ENCODE assay signal across 8 cellular contexts in the genomic region with DNA sequence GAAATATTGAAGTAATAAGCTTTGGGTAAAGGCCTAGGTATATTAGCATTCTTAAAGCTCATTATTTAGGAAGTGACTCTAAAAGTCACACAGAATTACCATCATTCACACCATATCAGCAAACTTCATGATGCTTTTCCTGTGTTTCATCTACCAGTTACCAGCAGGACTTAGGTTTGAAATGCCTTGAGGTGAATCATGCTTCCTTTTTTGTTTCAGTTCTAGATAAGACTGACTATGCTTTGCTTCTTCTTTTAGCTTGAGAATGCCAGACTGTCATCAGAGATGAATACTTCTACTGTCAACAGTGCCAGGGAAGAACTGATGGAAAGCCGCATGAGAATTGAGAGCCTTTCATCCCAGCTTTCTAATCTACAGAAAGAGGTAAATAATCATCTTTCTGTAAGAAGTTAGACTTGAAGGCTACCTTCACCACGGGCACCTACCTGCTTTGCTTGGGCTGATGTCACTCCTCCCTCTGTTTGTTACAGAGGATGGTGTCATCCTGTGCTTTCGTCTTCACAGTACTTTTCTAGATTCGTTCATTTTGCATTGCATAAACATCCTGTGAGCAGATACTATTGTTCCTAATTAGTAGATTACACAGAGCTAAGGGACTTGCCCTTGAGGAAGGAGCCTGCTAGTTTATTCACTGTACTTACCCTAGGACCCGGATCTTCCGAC. TPM values are rescaled to one million over a fixed set of nuclear protein-coding genes. Genes with fewer than 3 reads are reported as not detected.
DNase-seq lines count a peak whose midpoint lies in the region; ATAC-seq and TF ChIP-seq lines count a peak whose summit lies in the region.

No MANE protein-coding gene starts in this region.

- H3K27me3 ChIP-seq in lung (ENCODE audit: control insufficient read depth, insufficient read depth): no peaks in the 10 kb centered on the region
- H3K27me3 ChIP-seq in dorsolateral prefrontal cortex: no peaks in the 10 kb centered on the region

- H3K9me3 Mint-ChIP-seq in activated T-helper 2 cell treated with anti-CD3 and anti-CD28 coated beads, Interferon-gamma antibody, Interleukin-2, Interleukin-4, amounts not matched to agents 10 μg/mL and 5 μg/mL and 100 μg/mL, durations not matched to agents 14 hours and 24 hours and 36 hours: no peaks in the 10 kb centered on the region

- no peaks in the 10 kb centered on the region for H3K9me3 ChIP-seq in lung (ENCODE audit: control insufficient read depth in 2 of 2, insufficient read depth in 1 of 2, low read length in 1 of 2)

- H3K36me3 Mint-ChIP-seq in activated T-helper 2 cell treated with anti-CD3 and anti-CD28 coated beads, Interferon-gamma antibody, Interleukin-2, Interleukin-4, amounts not matched to agents 10 μg/mL and 5 μg/mL and 100 μg/mL, durations not matched to agents 14 hours and 24 hours and 36 hours (ENCODE audit: low read depth): peaks cover 83% of the 10 kb centered on the region

- peaks cover 3 to 6% of the 10 kb centered on the region in 2 donors for H3K4me1 ChIP-seq in lung (ENCODE audit: control insufficient read depth in 2 of 2, insufficient read depth in 2 of 2, low read length in 2 of 2)

- H3K27me3 Mint-ChIP-seq in activated T-helper 2 cell treated with anti-CD3 and anti-CD28 coated beads, Interferon-gamma antibody, Interleukin-2, Interleukin-4, amounts not matched to agents 10 μg/mL and 5 μg/mL and 100 μg/mL, durations not matched to agents 14 hours and 24 hours and 36 hours (ENCODE audit: low read depth): no peaks in the 10 kb centered on the region

- in situ Hi-C loops in GM13977 (cut with MboI; ENCODE audit: low pct_unique_long_range_greater_than_20kb, low sequenced_read_pairs, unreplicated experiment): no loop called here

- H3K4me3 Mint-ChIP-seq in activated T-helper 2 cell treated with anti-CD3 and anti-CD28 coated beads, Interferon-gamma antibody, Interleukin-2, Interleukin-4, amounts not matched to agents 10 μg/mL and 5 μg/mL and 100 μg/mL, durations not matched to agents 14 hours and 24 hours and 36 hours (ENCODE audit: low read depth): peak overlapping the region; percentile 50

- ATAC-seq in HG03442 (IDR thresholded peaks at IDR 0.05; ENCODE audit: unreplicated experiment) (peak; percentile 42), lung (ENCODE audit: insufficient read depth, low FRiP score) (peak; percentile 51)

- no peak for TF ChIP-seq CTCF in lung (IDR thresholded peaks at IDR 0.05; ENCODE audit: control extremely low read depth, extremely low read depth)
- no peak for TF ChIP-seq CTCF in dorsolateral prefrontal cortex (IDR thresholded peaks at IDR 0.05 in 54 of 56, conservative IDR thresholded peaks at IDR 0.05 in 2 of 56; ENCODE audit: low read depth in 1 of 56, partially characterized antibody in 56 of 56)
- no peak for TF ChIP-seq CTCF in GM13977 (IDR thresholded peaks at IDR 0.05; ENCODE audit: extremely low read depth, insufficient read depth, missing control alignments)

- WGBS in lung, 2 donors: 45 to 53% methylated on average over 6 of the region's 6 CpGs

- H3K4me1 Mint-ChIP-seq in activated T-helper 2 cell treated with anti-CD3 and anti-CD28 coated beads, Interferon-gamma antibody, Interleukin-2, Interleukin-4, amounts not matched to agents 10 μg/mL and 5 μg/mL and 100 μg/mL, durations not matched to agents 14 hours and 24 hours and 36 hours (ENCODE audit: low read depth): peaks cover 46% of the 10 kb centered on the region

- intact Hi-C loops in activated T-helper 2 cell treated with anti-CD3 and anti-CD28 coated beads, Interferon-gamma antibody, Interleukin-2, Interleukin-4, amounts not matched to agents 10 μg/mL and 5 μg/mL and 100 μg/mL, durations not matched to agents 14 hours and 24 hours and 36 hours (cut with micrococcal nuclease): loop anchor here (1.0 to 2.0 kb wide), 3 partner anchors 33 to 63 kb away; no protein-coding TSS in a partner anchor
- intact Hi-C loops in dorsolateral prefrontal cortex (cut with DNase I): no loop called here

- peak; percentile 20 for DNase-seq in AG20443 (ENCODE audit: low spot score)
- no peak for DNase-seq in activated T-helper 2 cell treated with anti-CD3 and anti-CD28 coated beads, Interferon-gamma antibody, Interleukin-2, Interleukin-4, amounts not matched to agents 10 μg/mL and 5 μg/mL and 100 μg/mL, durations not matched to agents 14 hours and 24 hours and 36 hours (ENCODE audit: low spot score)
- DNase-seq in lung (ENCODE audit: low spot score): no peak
- no peak for DNase-seq in dorsolateral prefrontal cortex
- DNase-seq in globus pallidus (ENCODE audit: low spot score): no peak
- DNase-seq in GM13977 (ENCODE audit: low spot score): no peak
- DNase-seq in NCI-H128 (lab: John Stamatoyannopoulos, UW; ENCODE audit: unreplicated experiment): no peak

- H3K36me3 ChIP-seq in lung (ENCODE audit: control insufficient read depth in 2 of 2, insufficient read depth in 2 of 2, low read length in 2 of 2): no peaks in the 10 kb centered on the region

- H3K4me3 ChIP-seq in lung (no peak overlapping the region), dorsolateral prefrontal cortex (peak overlapping the region in 2 of 59 donors; percentile 6 to 16)

- H3K27ac Mint-ChIP-seq in activated T-helper 2 cell treated with anti-CD3 and anti-CD28 coated beads, Interferon-gamma antibody, Interleukin-2, Interleukin-4, amounts not matched to agents 10 μg/mL and 5 μg/mL and 100 μg/mL, durations not matched to agents 14 hours and 24 hours and 36 hours: peak overlapping the region; percentile 95

- H3K27ac ChIP-seq in lung (ENCODE audit: low read depth in 1 of 2, low read length in 1 of 2) (peak overlapping the region; percentile 45 to 68), dorsolateral prefrontal cortex (peak overlapping the region in 27 of 59 donors; percentile 2 to 60 (median 20))

RNA-seq across cellular contexts. Expression of gene LMNB1, which starts 34.7 kb away (rescaled TPM):
- total RNA-seq in activated T-helper 2 cell treated with anti-CD3 and anti-CD28 coated beads, Interferon-gamma antibody, Interleukin-2, Interleukin-4, amounts not matched to agents 10 μg/mL and 5 μg/mL and 100 μg/mL, durations not matched to agents 14 hours and 24 hours and 36 hours: 232 and 239 TPM in 2 replicates
- total RNA-seq in lung: 10 to 100 TPM; 13.1 to 30.6 TPM
- polyA plus RNA-seq in lung: 10 to 100 TPM in 1 of 2 donors, 1 to 10 TPM in 1; 5.1 to 40.3 TPM
- total RNA-seq in dorsolateral prefrontal cortex: 10 to 100 TPM in 33 of 120 experiments, 1 to 10 TPM in 87; 4.1 to 22.3 (median 8.6) TPM
